8 cellular contexts compared by ENCODE assay signal in genomic region chr18:34977787-34978532, GRCh38.
DNase-seq lines count a peak whose midpoint lies in the region; ATAC-seq lines count a peak whose summit lies in the region.

No MANE protein-coding gene starts in this region.

- peak; percentile 16 for ATAC-seq in GM21825 (IDR thresholded peaks at IDR 0.05; ENCODE audit: unreplicated experiment)

- no peak overlapping the region for H3K27ac ChIP-seq in ectodermal cell (ENCODE audit: insufficient read depth, low read depth, low read length, poor library complexity, severe bottlenecking)

- H3K4me3 ChIP-seq in ectodermal cell (ENCODE audit: insufficient read depth, low read depth, low read length), result peak overlapping the region; percentile 62

- no peaks in the 10 kb centered on the region for H3K9me3 ChIP-seq in ectodermal cell (ENCODE audit: control insufficient read depth, low read length)

- peaks cover 77% of the 10 kb centered on the region for H3K27me3 ChIP-seq in ectodermal cell (ENCODE audit: control insufficient read depth, insufficient read depth, low read length, poor library complexity, severe bottlenecking)

- H3K4me1 ChIP-seq in ectodermal cell (ENCODE audit: control insufficient read depth, insufficient read depth, low read length), result peaks cover 17% of the 10 kb centered on the region

- 0 to 1% methylated on average over 38 to 39 of the region's 39 CpGs for WGBS in ectodermal cell, 2 experiments

- DNase-seq in DMS153 (lab: John Stamatoyannopoulos, UW), result peak; percentile 23
- DNase-seq in NCI-H128 (lab: John Stamatoyannopoulos, UW; ENCODE audit: unreplicated experiment), result peak; percentile 28
- DNase-seq in activated CD4-positive, alpha-beta T cell treated with anti-CD3 and anti-CD28 coated beads, Interleukin-2, amount 50 U/mL, for 4 hours, result peak; percentile 24
- DNase-seq in medulla oblongata (ENCODE audit: extremely low spot score), result peak; percentile 50
- DNase-seq in stimulated activated CD8-positive, alpha-beta memory T cell treated with anti-CD3 and anti-CD28 coated beads, Interleukin-12 subunit alpha, Interleukin-12 subunit beta, amount 100 ng/mL, for 4 hours (ENCODE audit: low read depth), result peak; percentile 22
- DNase-seq in kidney glomerular epithelial cell (lab: John Stamatoyannopoulos, UW), result no peak

- no peaks in the 10 kb centered on the region for H3K36me3 ChIP-seq in ectodermal cell (ENCODE audit: control insufficient read depth, insufficient read depth, low read length)
